In the genomic region with DNA sequence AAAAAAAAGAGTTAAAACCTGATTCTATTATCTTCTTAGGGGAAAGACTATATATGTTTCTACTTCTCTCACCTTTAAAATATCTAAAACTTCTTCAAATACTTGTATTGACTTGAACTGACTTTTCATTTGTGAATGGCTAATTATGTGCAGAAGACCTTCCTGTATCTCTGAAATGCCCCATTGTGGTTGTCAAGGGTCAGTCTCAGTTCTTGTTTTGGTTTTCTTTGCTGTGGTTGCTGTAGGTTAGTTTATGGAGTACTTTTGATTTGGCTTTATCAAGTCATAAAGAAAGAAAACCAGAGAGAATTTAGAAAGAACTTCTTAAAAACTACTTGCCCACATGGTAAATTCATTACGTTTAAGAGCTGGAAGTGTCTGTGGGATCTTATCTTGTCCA, we compare ENCODE assay signal across 22 cellular contexts.
DNase-seq lines count a peak whose midpoint lies in the region; ATAC-seq lines count a peak whose summit lies in the region.
"Had no signal": no experiment of that assay in that cellular context is flagged by ENCODE, and none has a peak within 500 bp of the region (broad histone marks: within the 10 kb centered on the region; RNA-seq: fewer than 3 reads in every experiment).

No MANE protein-coding gene starts in this region.

- POLR2A ChIA-PET in CD8-positive, alpha-beta memory T cell (lab: Charles Lee), result no interaction called here

- H3K4me1 Mint-ChIP-seq in CD8-positive, alpha-beta memory T cell, result no peaks in the 10 kb centered on the region

- H3K4me3 Mint-ChIP-seq in CD8-positive, alpha-beta memory T cell, result no peak overlapping the region
- H3K4me3 Mint-ChIP-seq: T-helper 1 cell treated with Interleukin-12 subunit alpha and Interleukin-12 subunit beta and Interleukin-4 antibody, amounts not matched to agents 30 μg/mL and 1 μg/mL, for 36 hours had no signal

- CTCF ChIA-PET in CD8-positive, alpha-beta memory T cell (lab: Charles Lee), result no interaction called here

- no peaks in the 10 kb centered on the region for H3K36me3 ChIP-seq in CD8-positive, alpha-beta memory T cell (ENCODE audit: insufficient read depth, low read length)
- H3K36me3 ChIP-seq: lower lobe of right lung, ovary, sigmoid colon had no signal

- H3K4me3 ChIP-seq in CD8-positive, alpha-beta memory T cell (ENCODE audit: low read length), result no peak overlapping the region
- H3K4me3 ChIP-seq: lower lobe of right lung, ovary, sigmoid colon had no signal

- DNase-seq in GOT3 (lab: John Stamatoyannopoulos, UW), result no peak
- DNase-seq in NCI-H2081 treated with DMSO at 0.1 percent for 48 hours (lab: John Stamatoyannopoulos, UW), result no peak
- DNase-seq in NCI-H1436 (lab: John Stamatoyannopoulos, UW), result no peak
- DNase-seq in CD8-positive, alpha-beta memory T cell, result no peak
- DNase-seq: activated CD4-positive, CD25-positive, alpha-beta regulatory T cell treated with anti-CD3 and anti-CD28 coated beads, Interleukin-2, amount 50 U/mL, for 72 hours; activated effector memory CD4-positive, alpha-beta T cell treated with Interleukin-2 at 50 U/mL for 16 hours; amniotic stem cell; central memory CD4-positive, alpha-beta T cell; effector CD4-positive, alpha-beta T cell; head of caudate nucleus; lower lobe of right lung; NCI-H1436 treated with DMSO at 0.1 percent for 48 hours; NCI-H345; ovary; Right ventricle myocardium superior; sigmoid colon had no signal

- no peaks in the 10 kb centered on the region for H3K9me3 ChIP-seq in CD8-positive, alpha-beta memory T cell (ENCODE audit: low read length)
- H3K9me3 ChIP-seq: lower lobe of right lung, ovary, sigmoid colon had no signal

- H3K27ac ChIP-seq in CD8-positive, alpha-beta memory T cell (ENCODE audit: low read depth, low read length), result no peak overlapping the region
- H3K27ac ChIP-seq: KMS-11, lower lobe of right lung, ovary, sigmoid colon had no signal

- peaks cover 0 to 13% (median 4%) of the 10 kb centered on the region in 5 donors for H3K9me3 Mint-ChIP-seq in CD8-positive, alpha-beta memory T cell

- no peaks in the 10 kb centered on the region for H3K27me3 ChIP-seq in CD8-positive, alpha-beta memory T cell (ENCODE audit: insufficient read depth, low read length, poor library complexity, severe bottlenecking)
- H3K27me3 ChIP-seq: ovary, sigmoid colon had no signal

- no peak overlapping the region for H3K27ac Mint-ChIP-seq in CD8-positive, alpha-beta memory T cell
- H3K27ac Mint-ChIP-seq: T-helper 1 cell treated with Interleukin-12 subunit alpha and Interleukin-12 subunit beta and Interleukin-4 antibody, amounts not matched to agents 30 μg/mL and 1 μg/mL, for 36 hours had no signal

- no peaks in the 10 kb centered on the region for H3K36me3 Mint-ChIP-seq in CD8-positive, alpha-beta memory T cell

- no peaks in the 10 kb centered on the region for H3K4me1 ChIP-seq in CD8-positive, alpha-beta memory T cell (ENCODE audit: insufficient read depth, low read length)
- H3K4me1 ChIP-seq: lower lobe of right lung, sigmoid colon had no signal

- no peaks in the 10 kb centered on the region for H3K27me3 Mint-ChIP-seq in CD8-positive, alpha-beta memory T cell

- peak; percentile 98 for ATAC-seq in GM18511 (IDR thresholded peaks at IDR 0.05; ENCODE audit: unreplicated experiment)
- peak; percentile 92 for ATAC-seq in GM19463 (IDR thresholded peaks at IDR 0.05; ENCODE audit: unreplicated experiment)
- peak; percentile 65 for ATAC-seq in HG02870 (IDR thresholded peaks at IDR 0.05; ENCODE audit: unreplicated experiment)
- ATAC-seq in HG03460 (IDR thresholded peaks at IDR 0.05; ENCODE audit: unreplicated experiment), result peak; percentile 77
- ATAC-seq: lower lobe of right lung had no signal
